ENCODE assay signal across 8 cellular contexts in genomic region chr5:144467795-144468194, GRCh38.
DNase-seq lines count a peak whose midpoint lies in the region; ATAC-seq, FAIRE-seq and TF ChIP-seq lines count a peak whose summit lies in the region.

No MANE protein-coding gene starts in this region.

- H3K4me3 Mint-ChIP-seq in activated CD4-positive, alpha-beta T cell treated with anti-CD3 and anti-CD28 coated beads, Interleukin-2, amount 10 ng/mL, durations not matched to agents 24 days and 14 days, result no peak overlapping the region

- no peaks in the 10 kb centered on the region for H3K9me3 Mint-ChIP-seq in activated CD4-positive, alpha-beta T cell treated with anti-CD3 and anti-CD28 coated beads, Interleukin-2, amount 10 ng/mL, durations not matched to agents 24 days and 14 days

- no peak overlapping the region for H3K27ac Mint-ChIP-seq in activated CD4-positive, alpha-beta T cell treated with anti-CD3 and anti-CD28 coated beads, Interleukin-2, amount 10 ng/mL, durations not matched to agents 24 days and 14 days

- H3K27me3 Mint-ChIP-seq in activated CD4-positive, alpha-beta T cell treated with anti-CD3 and anti-CD28 coated beads, Interleukin-2, amount 10 ng/mL, durations not matched to agents 24 days and 14 days, result no peaks in the 10 kb centered on the region

- no peaks in the 10 kb centered on the region for H3K36me3 Mint-ChIP-seq in activated CD4-positive, alpha-beta T cell treated with anti-CD3 and anti-CD28 coated beads, Interleukin-2, amount 10 ng/mL, durations not matched to agents 24 days and 14 days (ENCODE audit: low read depth)

- DNase-seq in AG20443 (ENCODE audit: low spot score) (peak; percentile 60), HTR-8/SVneo (ENCODE audit: insufficient read length, low spot score) (peak; percentile 38), SK-N-DZ (ENCODE audit: low spot score) (peak; percentile 78), hepatic stellate cell (ENCODE audit: low spot score) (peak; percentile 11), activated gamma-delta T cell treated with Interleukin-2 at 50 U/mL for 16 hours (no peak), T1000 (lab: John Stamatoyannopoulos, UW) (no peak), gastrocnemius medialis (no peak)
- DNase-seq in activated CD4-positive, alpha-beta T cell treated with anti-CD3 and anti-CD28 coated beads, Interleukin-2, amount 10 ng/mL, durations not matched to agents 24 days and 14 days, result no peak

- no peak for ATAC-seq in gastrocnemius medialis

- intact Hi-C loops in activated CD4-positive, alpha-beta T cell treated with anti-CD3 and anti-CD28 coated beads, Interleukin-2, amount 10 ng/mL, durations not matched to agents 24 days and 14 days (cut with micrococcal nuclease), result no loop called here
- intact Hi-C loops in gastrocnemius medialis (cut with DNase I; ENCODE audit: low total_unique reads), result no loop called here

- no peaks in the 10 kb centered on the region for H3K9me3 ChIP-seq in gastrocnemius medialis

- no peaks in the 10 kb centered on the region for H3K4me1 ChIP-seq in gastrocnemius medialis

- H3K4me1 Mint-ChIP-seq in activated CD4-positive, alpha-beta T cell treated with anti-CD3 and anti-CD28 coated beads, Interleukin-2, amount 10 ng/mL, durations not matched to agents 24 days and 14 days, result no peaks in the 10 kb centered on the region

- H3K36me3 ChIP-seq in gastrocnemius medialis, result no peaks in the 10 kb centered on the region

- no peak for TF ChIP-seq CTCF in gastrocnemius medialis (IDR thresholded peaks at IDR 0.05 in 4 of 5, conservative IDR thresholded peaks at IDR 0.05 in 1 of 5)

- no peak for TF ChIP-seq POLR2A in gastrocnemius medialis (IDR thresholded peaks at IDR 0.05)

- no peak overlapping the region for H3K4me3 ChIP-seq in gastrocnemius medialis

- no peak overlapping the region for H3K27ac ChIP-seq in gastrocnemius medialis

- no peaks in the 10 kb centered on the region for H3K27me3 ChIP-seq in gastrocnemius medialis

- in situ Hi-C loops in gastrocnemius medialis (cut with MboI; ENCODE audit: low sequenced_read_pairs in 4 of 4), result no loop called here

- peak; percentile 40 for FAIRE-seq in HTR-8/SVneo (lab: Jason Lieb, UNC)

Comparison
In these comparisons a context has a peak if more than half of its experiments do, and no peak if none do; other contexts are left out.
1. DNase-seq: peak in AG20443 (single experiment), HTR-8/SVneo (single experiment), SK-N-DZ (single experiment) and hepatic stellate cell (single experiment); none in activated gamma-delta T cell treated with Interleukin-2 at 50 U/mL for 16 hours (single experiment), activated CD4-positive, alpha-beta T cell treated with anti-CD3 and anti-CD28 coated beads, Interleukin-2, amount 10 ng/mL, durations not matched to agents 24 days and 14 days (single experiment), T1000 (single experiment) and gastrocnemius medialis (0 of 2).